Comparison of ENCODE assay signal across 8 cellular contexts in the genomic region with DNA sequence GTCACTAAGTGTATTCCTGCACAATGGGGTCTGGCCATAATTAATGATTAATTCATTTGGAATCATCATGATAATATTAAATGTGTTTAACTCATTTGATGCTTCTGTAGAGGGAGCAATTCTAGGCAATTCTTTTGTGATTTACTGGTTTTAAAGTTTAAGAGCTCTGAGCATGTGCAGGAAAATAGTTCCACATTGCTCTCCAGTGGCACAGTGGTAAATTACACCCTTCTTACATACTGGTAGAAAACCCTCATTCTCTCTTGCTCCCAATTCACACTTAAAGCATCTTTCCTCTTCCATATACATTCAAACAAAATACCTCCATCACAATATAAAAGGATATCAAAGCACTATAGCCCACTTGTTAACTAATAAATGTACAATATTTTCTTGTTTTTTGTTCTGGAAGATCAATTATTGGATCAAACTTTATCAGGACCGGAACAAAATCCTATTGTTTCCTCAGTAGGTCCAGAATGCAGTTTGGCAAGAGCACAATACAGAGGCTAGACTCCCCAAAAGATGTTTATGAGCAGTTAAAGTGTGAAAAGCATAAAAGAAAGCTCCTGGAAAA.
DNase-seq lines count a peak whose midpoint lies in the region; ATAC-seq, FAIRE-seq and TF ChIP-seq lines count a peak whose summit lies in the region.

No MANE protein-coding gene starts in this region.

- no peaks in the 10 kb centered on the region for H3K9me3 Mint-ChIP-seq in Caco-2 (ENCODE audit: unreplicated experiment)

- CTCF ChIA-PET in Caco-2 (lab: Charles Lee), result interaction anchor here (1.0 kb wide), 1 partner anchor 663 kb away, joined by 3 read pairs; no protein-coding TSS in a partner anchor

- peak in 1 of 2 experiments; percentile 5 for DNase-seq in Caco-2
- peak; percentile 28 for DNase-seq in NCI-H345 (lab: John Stamatoyannopoulos, UW)
- peak; percentile 55 for DNase-seq in putamen (ENCODE audit: low spot score)
- no peak for DNase-seq in occipital lobe (lab: John Stamatoyannopoulos, UW)
- no peak for DNase-seq in D341Med (ENCODE audit: low spot score)

- H3K4me3 Mint-ChIP-seq in Caco-2 (ENCODE audit: unreplicated experiment), result no peak overlapping the region

- POLR2A ChIA-PET in Caco-2 (lab: Charles Lee), result no interaction called here

- H3K27me3 Mint-ChIP-seq in Caco-2 (ENCODE audit: insufficient read depth, unreplicated experiment), result no peaks in the 10 kb centered on the region

- ATAC-seq in GM21717 (IDR thresholded peaks at IDR 0.05; ENCODE audit: unreplicated experiment), result peak; percentile 66
- ATAC-seq in GM21619 (IDR thresholded peaks at IDR 0.05; ENCODE audit: unreplicated experiment), result no peak

- H3K4me3 ChIP-seq in Caco-2 (ENCODE audit: low read depth, low read length), result no peak overlapping the region

- peak; percentile 20 to 36 for TF ChIP-seq CTCF in Caco-2 (IDR thresholded peaks at IDR 0.05; ENCODE audit: insufficient read depth in 1 of 2, low read depth in 1 of 2, low read length in 1 of 2, severe bottlenecking in 1 of 2, unreplicated experiment in 1 of 2)

- peak; percentile 53 for FAIRE-seq in endometrium (lab: Jason Lieb, UNC)

- H3K27me3 ChIP-seq in Caco-2 (replicated peaks; ENCODE audit: control insufficient read depth, insufficient read depth, low read length), result no peaks in the 10 kb centered on the region

- intact Hi-C loops in Caco-2 (cut with micrococcal nuclease; ENCODE audit: unreplicated experiment), result no loop called here

- H3K4me1 Mint-ChIP-seq in Caco-2 (ENCODE audit: low read depth, unreplicated experiment), result no peaks in the 10 kb centered on the region

- no peaks in the 10 kb centered on the region for H3K36me3 ChIP-seq in Caco-2 (ENCODE audit: control insufficient read depth, insufficient read depth, low read length)

- no peaks in the 10 kb centered on the region for H3K9me3 ChIP-seq in Caco-2

- H3K36me3 Mint-ChIP-seq in Caco-2 (ENCODE audit: insufficient read depth, unreplicated experiment), result no peaks in the 10 kb centered on the region

- no TSS peak for BruUV-seq in Caco-2 (replicated peaks; lab: Mats Ljungman, UMichigan)

- H3K4me1 ChIP-seq in Caco-2, result no peaks in the 10 kb centered on the region

- no peak overlapping the region for H3K27ac Mint-ChIP-seq in Caco-2 (ENCODE audit: unreplicated experiment)

Comparison
In these comparisons a context has a peak if more than half of its experiments do, and no peak if none do; other contexts are left out.
1. DNase-seq: peak in NCI-H345 (single experiment) and putamen (single experiment); none in occipital lobe (single experiment) and D341Med (single experiment).